ENCODE assay signal across 9 cellular contexts in genomic region chr1:67532452-67533216, GRCh38.
DNase-seq lines count a peak whose midpoint lies in the region; ATAC-seq and TF ChIP-seq lines count a peak whose summit lies in the region.
"Had no signal": no experiment of that assay in that cellular context is flagged by ENCODE, and none has a peak within 500 bp of the region (broad histone marks: within the 10 kb centered on the region; RNA-seq: fewer than 3 reads in every experiment).

No MANE protein-coding gene starts in this region.

- H3K36me3 ChIP-seq in HAP-1 (replicated peaks) (no peaks in the 10 kb centered on the region), SJSA1 (no peaks in the 10 kb centered on the region)
- H3K36me3 ChIP-seq: BLaER1 treated with 17β-estradiol and CSF1 and Interleukin-3, amounts not matched to agents 10 nM and 100 nM had no signal

- no peaks in the 10 kb centered on the region for H3K27me3 ChIP-seq in HAP-1 (ENCODE audit: low read depth)
- H3K27me3 ChIP-seq in SJSA1 (replicated peaks) = no peaks in the 10 kb centered on the region
- H3K27me3 ChIP-seq: BLaER1 treated with 17β-estradiol and CSF1 and Interleukin-3, amounts not matched to agents 10 nM and 100 nM had no signal

- H3K27ac ChIP-seq in SJSA1 = no peak overlapping the region
- H3K27ac ChIP-seq: BLaER1 treated with 17β-estradiol and CSF1 and Interleukin-3, amounts not matched to agents 10 nM and 100 nM had no signal

- peak; percentile 50 for TF ChIP-seq CTCF in NB4 (IDR thresholded peaks at IDR 0.05; ENCODE audit: low read depth, low read length)

- no peak for TF ChIP-seq POLR2A in NB4 (IDR thresholded peaks at IDR 0.05; ENCODE audit: extremely low read depth, insufficient read length)

- in situ Hi-C loops in HAP-1 (cut with MboI; ENCODE audit: low sequenced_read_pairs) = loop anchor here (5.0 kb wide), 1 partner anchor 230 kb away; no protein-coding TSS in a partner anchor

- H3K4me1 ChIP-seq in HAP-1 (0 out of 2 replicates have a peak, but pooled peaks cover 2% of the 10 kb centered on the region), SJSA1 (replicated peaks) (peaks cover 13% of the 10 kb centered on the region)

- peak; percentile 3 for DNase-seq in NK-92 treated with Interleukin-12 subunit alpha and Interleukin-12 subunit beta, amount 100 ng/mL, for 24 hours (lab: John Stamatoyannopoulos, UW)
- DNase-seq in NK-92 (lab: John Stamatoyannopoulos, UW; ENCODE audit: unreplicated experiment) (no peak), HAP-1 (ENCODE audit: low spot score in 2 of 2) (peak; percentile 58 to 62), NB4 (ENCODE audit: low read depth) (peak; percentile 70), SJSA1 (ENCODE audit: low read depth in 1 of 2, low spot score in 2 of 2) (peak; percentile 49 to 58), myocyte (ENCODE audit: low read depth) (peak; percentile 86), mesenteric fat pad (ENCODE audit: low spot score) (no peak)

- H3K9me3 ChIP-seq in HAP-1 (no peaks in the 10 kb centered on the region), SJSA1 (replicated peaks) (no peaks in the 10 kb centered on the region)

- H3K4me3 ChIP-seq in HAP-1 = no peak overlapping the region
- H3K4me3 ChIP-seq in NB4 (ENCODE audit: low read depth, low read length) = no peak overlapping the region
- H3K4me3 ChIP-seq in SJSA1 = no peak overlapping the region
- H3K4me3 ChIP-seq: BLaER1 treated with 17β-estradiol and CSF1 and Interleukin-3, amounts not matched to agents 10 nM and 100 nM had no signal

- peak; percentile 53 for ATAC-seq in esophagus mucosa

Comparison
In these comparisons a context has a peak if more than half of its experiments do, and no peak if none do; other contexts are left out.
1. DNase-seq: peak in NK-92 treated with Interleukin-12 subunit alpha and Interleukin-12 subunit beta, amount 100 ng/mL, for 24 hours (single experiment), HAP-1 (2 of 2), NB4 (single experiment), SJSA1 (2 of 2) and myocyte (single experiment); none in NK-92 (single experiment) and mesenteric fat pad (single experiment).